In genomic region chr12:32402170-32402569, GRCh38 we compare ENCODE assay signal across 18 cellular contexts. TPM values are rescaled to one million over a fixed set of nuclear protein-coding genes. Genes with fewer than 3 reads are reported as not detected.
DNase-seq lines count a peak whose midpoint lies in the region; ATAC-seq and TF ChIP-seq lines count a peak whose summit lies in the region.
"Had no signal": no experiment of that assay in that cellular context is flagged by ENCODE, and none has a peak within 500 bp of the region (broad histone marks: within the 10 kb centered on the region; RNA-seq: fewer than 3 reads in every experiment).

No MANE protein-coding gene starts in this region.

- 56% methylated on average over 10 of the region's 10 CpGs for WGBS in SK-N-SH (ENCODE audit: low lambda C conversion rate)
- WGBS in mammary epithelial cell (ENCODE audit: low coverage, missing lambda C conversion rate): 98% methylated on average over 8 of the region's 10 CpGs
- WGBS in mesendoderm (ENCODE audit: extremely low coverage, insufficient coverage, low lambda C conversion rate): no CpG with 5 or more reads among the region's 10 CpGs

- H3K23ac ChIP-seq in mesendoderm (ENCODE audit: low read length): no peak overlapping the region

- CTCF ChIA-PET in SK-N-SH (lab: Yijun Ruan, JAX): interaction anchor here (0.7 kb wide), 1 partner anchor 112 kb away, joined by 3 read pairs; no protein-coding TSS in a partner anchor
- CTCF ChIA-PET in mammary epithelial cell (lab: Charles Lee; ENCODE audit: low non-redundant PET): interaction anchor here (0.6 kb wide), 1 partner anchor 341 kb away, joined by 3 read pairs; no protein-coding TSS in a partner anchor

- no peak overlapping the region for H4K8ac ChIP-seq in mesendoderm (ENCODE audit: low read depth, low read length)

- H3K4me1 ChIP-seq in SK-N-SH (ENCODE audit: control insufficient read depth in 1 of 2, insufficient read depth in 2 of 2, low read depth in 1 of 2, low read length in 1 of 2) (peaks cover 0 to 9% of the 10 kb centered on the region in 2 experiments; a peak in 1 of 4 replicates), mammary epithelial cell (ENCODE audit: insufficient read depth, low read length) (peaks cover 21% of the 10 kb centered on the region), mesendoderm (ENCODE audit: control insufficient read depth, low read depth, low read length) (no peaks in the 10 kb centered on the region)

- no peak for TF ChIP-seq RAD21 in SK-N-SH (IDR thresholded peaks at IDR 0.05; ENCODE audit: low read length)

- no TSS peak for BruUV-seq in mammary epithelial cell (replicated peaks; lab: Mats Ljungman, UMichigan)

- H2AFZ ChIP-seq in SK-N-SH (ENCODE audit: low read depth): no peak overlapping the region
- no peak overlapping the region for H2AFZ ChIP-seq in mammary epithelial cell (ENCODE audit: low read depth, low read length)

- H3K79me2 ChIP-seq in SK-N-SH (ENCODE audit: insufficient read depth): no peaks in the 10 kb centered on the region
- H3K79me2 ChIP-seq in mammary epithelial cell (ENCODE audit: insufficient read depth, low read length): peaks cover 72% of the 10 kb centered on the region
- peaks cover 30% of the 10 kb centered on the region for H3K79me2 ChIP-seq in mesendoderm (ENCODE audit: control insufficient read depth, insufficient read depth, low read length)

- H2BK5ac ChIP-seq in mesendoderm (ENCODE audit: low read length): no peak overlapping the region

- POLR2A ChIA-PET in SK-N-SH (lab: Yijun Ruan, JAX): no interaction called here

- H3K4me3 ChIP-seq in SK-N-SH (ENCODE audit: low read depth in 2 of 2, low read length in 1 of 2) (no peak overlapping the region), mammary epithelial cell (replicated peaks in 1 of 3; ENCODE audit: insufficient read depth in 1 of 3, low read depth in 2 of 3, low read length in 3 of 3) (no peak overlapping the region), mesendoderm (ENCODE audit: low read length) (no peak overlapping the region)
- H3K4me3 ChIP-seq: SJSA1 had no signal

- TF ChIP-seq EP300 in SK-N-SH (IDR thresholded peaks at IDR 0.05; ENCODE audit: borderline replicate concordance in 1 of 2, low read depth in 1 of 2, low read length in 1 of 2): no peak

- peaks cover 3% of the 10 kb centered on the region for H3F3A ChIP-seq in SK-N-SH (replicated peaks; ENCODE audit: insufficient read depth)

- no peak overlapping the region for H3K56ac ChIP-seq in mesendoderm (ENCODE audit: low read length)

- no peak overlapping the region for H3K4ac ChIP-seq in mesendoderm (ENCODE audit: low read depth, low read length)

- H3K4me2 ChIP-seq in SK-N-SH (no peak overlapping the region), mammary epithelial cell (ENCODE audit: insufficient read depth, low read depth, low read length) (peak overlapping the region; percentile 19), mesendoderm (ENCODE audit: low read length) (no peak overlapping the region)

- H4K20me1 ChIP-seq in SK-N-SH (ENCODE audit: insufficient read depth) (no peaks in the 10 kb centered on the region), mammary epithelial cell (ENCODE audit: insufficient read depth, low read length) (no peaks in the 10 kb centered on the region)

- H3K9ac ChIP-seq in SK-N-SH: no peak overlapping the region
- H3K9ac ChIP-seq in mammary epithelial cell (ENCODE audit: insufficient read depth, low read length): no peak overlapping the region
- H3K9ac ChIP-seq in mesendoderm (ENCODE audit: low read length): no peak overlapping the region

- H3K18ac ChIP-seq in mesendoderm (ENCODE audit: low read length): no peak overlapping the region

- H3K9me3 ChIP-seq in SK-N-SH (no peaks in the 10 kb centered on the region), mammary epithelial cell (replicated peaks; ENCODE audit: insufficient read depth, low read length) (no peaks in the 10 kb centered on the region)
- H3K9me3 ChIP-seq: SJSA1 had no signal

- H3K79me1 ChIP-seq in mesendoderm (ENCODE audit: low read length): no peaks in the 10 kb centered on the region

- intact Hi-C loops in mammary epithelial cell (cut with micrococcal nuclease): loop anchor here (10.0 kb wide), 1 partner anchor 493 kb away; the partner anchor contains the start of gene PKP2

- ATAC-seq in SK-N-SH treated with all-trans-retinoic acid at 6 μM for 48 hours (no peak), GM21423 (IDR thresholded peaks at IDR 0.05; ENCODE audit: unreplicated experiment) (no peak)
- ATAC-seq: HCT116 had no signal

- H3K36me3 ChIP-seq in SK-N-SH (replicated peaks in 1 of 2; ENCODE audit: control insufficient read depth in 1 of 2, insufficient read depth in 2 of 2, low read length in 1 of 2) (no peaks in the 10 kb centered on the region), mammary epithelial cell (ENCODE audit: insufficient read depth, low read length) (peaks cover 2% of the 10 kb centered on the region), mesendoderm (ENCODE audit: control insufficient read depth, insufficient read depth, low read length) (no peaks in the 10 kb centered on the region)
- H3K36me3 ChIP-seq: SJSA1 had no signal

- no peak overlapping the region for H2BK120ac ChIP-seq in mesendoderm (ENCODE audit: low read depth, low read length)

- H2AK5ac ChIP-seq in mesendoderm (ENCODE audit: low read length): no peak overlapping the region

- peak; percentile 9; the same call in 1 of the 2 replicates for TF ChIP-seq CTCF in SK-N-SH (IDR thresholded peaks at IDR 0.05)
- TF ChIP-seq CTCF in mammary epithelial cell (conservative IDR thresholded peaks at IDR 0.05 in 1 of 2, IDR thresholded peaks at IDR 0.05 in 1 of 2; ENCODE audit: extremely low read depth in 1 of 2, insufficient read depth in 1 of 2, low read depth in 1 of 2, low read length in 2 of 2): no peak

- DNase-seq in SK-N-SH (no peak), mammary epithelial cell (no peak), mesendoderm (peak; percentile 20), anterior cingulate cortex (lab: John Stamatoyannopoulos, UW) (no peak), NOMO-1 treated with DMSO at 0.1 percent for 48 hours (lab: John Stamatoyannopoulos, UW; ENCODE audit: unreplicated experiment) (no peak), NCI-H226 (no peak)
- DNase-seq: GDM1, NCI-H1417, NCI-H187 treated with DMSO at 0.1 percent for 48 hours, NCI-H2227 treated with DMSO at 0.1 percent for 48 hours, NCI-H524 treated with DMSO at 0.1 percent for 48 hours, SW 1271 had no signal

- H4K5ac ChIP-seq in mesendoderm (ENCODE audit: low read length): no peak overlapping the region

- in situ Hi-C loops in mammary epithelial cell (cut with MboI; ENCODE audit: low sequenced_read_pairs in 2 of 2): no loop called here

- dilution Hi-C loops in mammary epithelial cell (cut with HindIII; ENCODE audit: low sequenced_read_pairs): no loop called here

- H3K9me2 ChIP-seq in SK-N-SH: no peaks in the 10 kb centered on the region

- no peak overlapping the region for H2BK15ac ChIP-seq in mesendoderm (replicated peaks; ENCODE audit: low read depth)

- H3K27me3 ChIP-seq in SK-N-SH (ENCODE audit: insufficient read depth): peaks cover 18% of the 10 kb centered on the region
- no peaks in the 10 kb centered on the region for H3K27me3 ChIP-seq in mammary epithelial cell (ENCODE audit: insufficient read depth, low read length)
- no peaks in the 10 kb centered on the region for H3K27me3 ChIP-seq in mesendoderm (ENCODE audit: insufficient read depth, low read length, poor library complexity)

- no peak overlapping the region for H3K27ac ChIP-seq in SK-N-SH (ENCODE audit: low read depth in 2 of 2, low read length in 1 of 2)
- no peak overlapping the region for H3K27ac ChIP-seq in mammary epithelial cell (ENCODE audit: insufficient read depth, low read depth, low read length)
- no peak overlapping the region for H3K27ac ChIP-seq in mesendoderm (ENCODE audit: low read depth, low read length)
- H3K27ac ChIP-seq: 22Rv1, C4-2B, SJSA1 had no signal

TF ChIP-seq in SK-N-SH, 30 proteins besides CTCF, POLR2A, EP300 and RAD21 (continues in another document):
- TF ChIP-seq SIN3A (IDR thresholded peaks at IDR 0.05; ENCODE audit: borderline replicate concordance, low read depth, low read length): no peak
- TF ChIP-seq USF2 (IDR thresholded peaks at IDR 0.05; ENCODE audit: borderline replicate concordance, low read depth, low read length): no peak
- TF ChIP-seq GABPA (IDR thresholded peaks at IDR 0.05; ENCODE audit: low read depth): no peak
- no peak for TF ChIP-seq FOSL2 (IDR thresholded peaks at IDR 0.05; ENCODE audit: borderline replicate concordance, low read depth)
- no peak for TF ChIP-seq POLR2AphosphoS5 (IDR thresholded peaks at IDR 0.05; ENCODE audit: low read depth, low read length)
- TF ChIP-seq TCF12 (IDR thresholded peaks at IDR 0.05): no peak
- no peak for TF ChIP-seq FOXJ3 (CRISPR knock-in tag; IDR thresholded peaks at IDR 0.05)

TF ChIP-seq in SK-N-SH treated with all-trans-retinoic acid at 6 μM for 48 hours, 23 proteins besides CTCF, POLR2A, EP300 and RAD21 (continues in another document):
- TF ChIP-seq TSHZ2 (CRISPR knock-in tag; IDR thresholded peaks at IDR 0.05): no peak

RNA-seq across cellular contexts. Expression of gene FGD4, which starts 2.8 kb away (rescaled TPM):
- polyA plus RNA-seq in SK-N-SH (2012; rRNA removed) (0.26 and 0.44 TPM in 2 replicates), mammary epithelial cell (11.1 TPM)
- polyA plus RNA-seq in SK-N-SH (2012; cell fraction: cytosol; rRNA removed): 0.24 and 0.35 TPM in 2 replicates
- 0.38 and 0.58 TPM in 2 replicates for polyA plus RNA-seq in SK-N-SH (2012; cell fraction: nucleus; rRNA removed)
- 10 to 100 TPM; 20.8 to 35.3 TPM for total RNA-seq in mammary epithelial cell
- polyA minus RNA-seq in mammary epithelial cell: 62.7 TPM
- 8.2 TPM for polyA plus RNA-seq in mesendoderm (2013, experiment 1 of 2)
- polyA plus RNA-seq in mesendoderm (2013, experiment 2 of 2): 9.0 TPM
